Comparison of ENCODE assay signal across 8 cellular contexts in the genomic region with DNA sequence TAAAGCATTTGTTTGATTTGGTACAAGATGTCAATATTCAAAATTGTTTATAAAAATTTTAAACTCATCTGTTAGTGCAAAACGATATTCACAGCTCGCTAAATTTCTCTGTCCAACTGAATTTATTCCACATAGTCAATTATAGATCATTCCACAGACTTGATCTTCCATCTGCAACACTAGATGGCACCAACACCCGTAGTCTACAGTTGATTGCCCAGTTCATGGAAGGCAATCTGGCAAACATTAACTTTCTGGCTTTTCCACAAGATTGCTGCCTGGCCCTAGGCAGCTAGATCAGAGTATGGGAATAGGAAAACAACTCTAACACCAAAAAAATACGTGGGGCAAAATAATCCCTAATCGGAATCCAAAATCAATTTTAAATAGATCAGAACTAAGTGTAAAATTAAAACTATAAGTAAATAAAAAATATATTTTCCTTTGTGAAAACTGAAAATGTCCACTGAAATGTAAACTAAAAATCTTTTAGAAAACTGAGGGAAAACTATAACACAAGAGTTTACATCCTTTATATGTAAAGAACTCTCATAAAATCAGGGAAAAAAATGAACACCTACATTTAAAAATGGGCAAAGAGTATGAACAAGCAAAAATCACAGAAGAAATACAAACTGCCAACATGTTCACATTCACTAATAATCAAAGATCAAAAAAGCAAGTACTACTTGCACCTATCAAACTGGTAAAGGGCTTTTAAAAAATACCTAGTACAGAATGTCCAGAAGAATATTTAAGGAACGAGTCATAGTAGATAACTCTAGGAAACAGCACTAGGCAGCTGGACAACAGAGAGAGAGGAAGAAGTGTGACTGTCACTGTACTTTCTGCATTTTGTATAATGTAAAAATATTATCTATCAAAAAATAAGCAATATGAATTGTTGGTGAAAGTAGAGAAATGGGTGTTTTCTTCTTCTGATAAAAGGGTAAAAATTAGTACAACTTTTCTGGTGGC. TPM values are rescaled to one million over a fixed set of nuclear protein-coding genes. Genes with fewer than 3 reads are reported as not detected.
DNase-seq lines count a peak whose midpoint lies in the region; ATAC-seq, FAIRE-seq and TF ChIP-seq lines count a peak whose summit lies in the region.

No MANE protein-coding gene starts in this region.

- no peaks in the 10 kb centered on the region for H3K27me3 Mint-ChIP-seq in brain

- H3K4me1 Mint-ChIP-seq in brain = peaks cover 63% of the 10 kb centered on the region

- H3K4me3 Mint-ChIP-seq in brain = peak overlapping the region in 3 of 5 experiments; percentile 13 to 28 (median 16)

- peaks cover 22% of the 10 kb centered on the region for H3K36me3 Mint-ChIP-seq in brain

- no peak overlapping the region for H3K4me3 ChIP-seq in HFF-Myc (replicated peaks; ENCODE audit: low read depth, low read length)

- DNase-seq in DMS 273 treated with DMSO at 0.1 percent for 48 hours (lab: John Stamatoyannopoulos, UW) (peak; percentile 83), HFF-Myc (ENCODE audit: extremely low read depth, low read depth) (peak; percentile 61), RCC 7860 (ENCODE audit: low spot score) (peak; percentile 73), iPS-NIHi7 (ENCODE audit: extremely low spot score) (peak; percentile 52)
- DNase-seq in stimulated activated CD4-positive, alpha-beta T cell treated with anti-CD3 and anti-CD28 coated beads, Interleukin-12 subunit alpha, Interleukin-12 subunit beta, amount 100 ng/mL, for 48 hours (ENCODE audit: low read depth in 2 of 3, low spot score in 1 of 3) = peak in 2 of 3 donors; percentile 12 to 41

- H3K9me3 Mint-ChIP-seq in brain = peaks cover 6 to 19% (median 17%) of the 10 kb centered on the region in 5 experiments

- H3K27ac Mint-ChIP-seq in brain = peak overlapping the region; percentile 8 to 83 (median 27)

- peak; percentile 94 for FAIRE-seq in RCC 7860 (lab: Jason Lieb, UNC)

- ATAC-seq in HG03097 (IDR thresholded peaks at IDR 0.05; ENCODE audit: low FRiP score, unreplicated experiment) (no peak), GM18873 (IDR thresholded peaks at IDR 0.05; ENCODE audit: low FRiP score, unreplicated experiment) (no peak)

- TF ChIP-seq CTCF in HFF-Myc (IDR thresholded peaks at IDR 0.05; ENCODE audit: low read depth, low read length, missing control alignments) = peak; percentile 62
- TF ChIP-seq CTCF in brain (conservative IDR thresholded peaks at IDR 0.05) = peak; percentile 64 to 72

RNA-seq across cellular contexts. Expression of a gene that starts 35.0 kb away (rescaled TPM):
- polyA plus RNA-seq in brain (ENCODE audit: insufficient read depth, low read depth, low replicate concordance) = 228 TPM

Comparison
In these comparisons a context has a peak if more than half of its experiments do, and no peak if none do; other contexts are left out.
1. DNase-seq: peak in every context shown above with its lines; median percentile 83 in DMS 273 treated with DMSO at 0.1 percent for 48 hours; 73 in RCC 7860; 61 in HFF-Myc; 52 in iPS-NIHi7; 26 in stimulated activated CD4-positive, alpha-beta T cell treated with anti-CD3 and anti-CD28 coated beads, Interleukin-12 subunit alpha, Interleukin-12 subunit beta, amount 100 ng/mL, for 48 hours.